In genomic region chr1:19251305-19252196, GRCh38 we compare ENCODE assay signal across 1 cellular context.
TF ChIP-seq lines count a peak whose summit lies in the region.

Gene EMC1 (minus strand): TSS chr1:19251524. CDS start chr1:19251509, 15 bp downstream.
Gene MRTO4 (plus strand): TSS chr1:19251805. CDS start chr1:19251836, 31 bp downstream.

TF ChIP-seq in HepG2, 621 proteins besides CTCF, POLR2A, EP300 and RAD21 (continued from another document and continues in another):
- TF ChIP-seq LRRFIP1 (CRISPR knock-in tag; conservative IDR thresholded peaks at IDR 0.05) (no peak), JUNB (CRISPR knock-in tag; IDR thresholded peaks at IDR 0.05; ENCODE audit: borderline replicate concordance) (no peak), ADNP (CRISPR knock-in tag; IDR thresholded peaks at IDR 0.05) (no peak), TBL1XR1 (IDR thresholded peaks at IDR 0.05; ENCODE audit: borderline replicate concordance, low read length, partially characterized antibody) (no peak), ZNF839 (CRISPR knock-in tag; IDR thresholded peaks at IDR 0.05; ENCODE audit: borderline replicate concordance) (no peak), TBX2 (CRISPR knock-in tag; IDR thresholded peaks at IDR 0.05; ENCODE audit: borderline replicate concordance) (peak; percentile 66; the same call in 1 of the 2 replicates), KLF9 (CRISPR knock-in tag; IDR thresholded peaks at IDR 0.05; ENCODE audit: low read depth) (no peak), IRF1 (CRISPR knock-in tag; IDR thresholded peaks at IDR 0.05; ENCODE audit: low read depth) (0 out of 2 replicates have a peak, but pooled peaks have one; percentile 37), CENPX (CRISPR knock-in tag; IDR thresholded peaks at IDR 0.05) (no peak), SIX1 (CRISPR knock-in tag; IDR thresholded peaks at IDR 0.05; ENCODE audit: borderline replicate concordance) (no peak), GABPA (IDR thresholded peaks at IDR 0.05; ENCODE audit: low read depth, low read length) (peak; percentile 55), GABPA (CRISPR knock-in tag; IDR thresholded peaks at IDR 0.05; ENCODE audit: low read depth) (peak; percentile 81), GZF1 (CRISPR knock-in tag; IDR thresholded peaks at IDR 0.05) (no peak), NFATC3 (CRISPR knock-in tag; IDR thresholded peaks at IDR 0.05) (peak; percentile 97; the same call in 1 of the 2 replicates), ZNF451 (CRISPR knock-in tag; IDR thresholded peaks at IDR 0.05) (peak; percentile 70; the same call in 1 of the 2 replicates), ZNF501 (CRISPR knock-in tag; IDR thresholded peaks at IDR 0.05) (peak; percentile 93), ZNF607 (CRISPR knock-in tag; IDR thresholded peaks at IDR 0.05; ENCODE audit: borderline replicate concordance) (peak; percentile 74), SETDB1 (CRISPR knock-in tag; IDR thresholded peaks at IDR 0.05; ENCODE audit: borderline replicate concordance) (no peak), CREM (IDR thresholded peaks at IDR 0.05) (peak; percentile 65; the same call in 1 of the 2 replicates), CREM (CRISPR knock-in tag; IDR thresholded peaks at IDR 0.05) (no peak; the same call in 1 of the 2 replicates), MBNL3 (CRISPR knock-in tag; conservative IDR thresholded peaks at IDR 0.05) (0 out of 2 replicates have a peak, but pooled peaks have one; percentile 60), ZNF670 (CRISPR knock-in tag; IDR thresholded peaks at IDR 0.05; ENCODE audit: borderline replicate concordance) (peak; percentile 98), MLLT10 (CRISPR knock-in tag; IDR thresholded peaks at IDR 0.05) (no peak), ZNF567 (CRISPR knock-in tag; IDR thresholded peaks at IDR 0.05; ENCODE audit: borderline replicate concordance) (0 out of 2 replicates have a peak, but pooled peaks have one; percentile 23), NFE2 (CRISPR knock-in tag; IDR thresholded peaks at IDR 0.05) (no peak), ZNF160 (CRISPR knock-in tag; IDR thresholded peaks at IDR 0.05) (no peak), ZNF260 (CRISPR knock-in tag; IDR thresholded peaks at IDR 0.05; ENCODE audit: borderline replicate concordance, low read depth) (no peak), SSRP1 (CRISPR knock-in tag; IDR thresholded peaks at IDR 0.05) (no peak), ZNF17 (CRISPR knock-in tag; IDR thresholded peaks at IDR 0.05) (no peak), FOXA3 (CRISPR knock-in tag; IDR thresholded peaks at IDR 0.05) (peak; percentile 40; the same call in 1 of the 2 replicates), ETV6 (CRISPR knock-in tag; conservative IDR thresholded peaks at IDR 0.05) (no peak; the same call in 1 of the 2 replicates), RELA (CRISPR knock-in tag; IDR thresholded peaks at IDR 0.05) (no peak), SOX13 (IDR thresholded peaks at IDR 0.05) (no peak), SOX13 (CRISPR knock-in tag; conservative IDR thresholded peaks at IDR 0.05 in 1 of 2, IDR thresholded peaks at IDR 0.05 in 1 of 2) (no peak; a peak in 1 of 4 replicates), AFF4 (CRISPR knock-in tag; IDR thresholded peaks at IDR 0.05) (0 out of 2 replicates have a peak, but pooled peaks have one; percentile 41), AKAP8 (CRISPR knock-in tag; IDR thresholded peaks at IDR 0.05) (peak; percentile 27; the same call in 1 of the 2 replicates), ZNF784 (CRISPR knock-in tag; IDR thresholded peaks at IDR 0.05; ENCODE audit: borderline replicate concordance) (peak; percentile 90), BORCS8-MEF2B (CRISPR knock-in tag; IDR thresholded peaks at IDR 0.05) (peak; percentile 94; the same call in 1 of the 2 replicates), SIX4 (CRISPR knock-in tag; IDR thresholded peaks at IDR 0.05) (no peak), ZNF589 (CRISPR knock-in tag; conservative IDR thresholded peaks at IDR 0.05) (peak; percentile 95), TIGD3 (CRISPR knock-in tag; IDR thresholded peaks at IDR 0.05; ENCODE audit: borderline replicate concordance) (peak; percentile 80; the same call in 1 of the 2 replicates), TMF1 (CRISPR knock-in tag; IDR thresholded peaks at IDR 0.05; ENCODE audit: low read depth) (peak; percentile 88)
- TF ChIP-seq, protein P1, sequence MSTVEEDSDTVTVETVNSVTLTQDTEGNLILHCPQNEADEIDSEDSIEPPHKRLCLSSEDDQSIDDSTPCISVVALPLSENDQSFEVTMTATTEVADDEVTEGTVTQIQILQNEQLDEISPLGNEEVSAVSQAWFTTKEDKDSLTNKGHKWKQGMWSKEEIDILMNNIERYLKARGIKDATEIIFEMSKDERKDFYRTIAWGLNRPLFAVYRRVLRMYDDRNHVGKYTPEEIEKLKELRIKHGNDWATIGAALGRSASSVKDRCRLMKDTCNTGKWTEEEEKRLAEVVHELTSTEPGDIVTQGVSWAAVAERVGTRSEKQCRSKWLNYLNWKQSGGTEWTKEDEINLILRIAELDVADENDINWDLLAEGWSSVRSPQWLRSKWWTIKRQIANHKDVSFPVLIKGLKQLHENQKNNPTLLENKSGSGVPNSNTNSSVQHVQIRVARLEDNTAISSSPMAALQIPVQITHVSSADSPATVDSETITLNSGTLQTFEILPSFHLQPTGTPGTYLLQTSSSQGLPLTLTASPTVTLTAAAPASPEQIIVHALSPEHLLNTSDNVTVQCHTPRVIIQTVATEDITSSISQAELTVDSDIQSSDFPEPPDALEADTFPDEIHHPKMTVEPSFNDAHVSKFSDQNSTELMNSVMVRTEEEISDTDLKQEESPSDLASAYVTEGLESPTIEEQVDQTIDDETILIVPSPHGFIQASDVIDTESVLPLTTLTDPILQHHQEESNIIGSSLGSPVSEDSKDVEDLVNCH (CRISPR knock-in tag; IDR thresholded peaks at IDR 0.05) = no peak
- TF ChIP-seq, protein P2, sequence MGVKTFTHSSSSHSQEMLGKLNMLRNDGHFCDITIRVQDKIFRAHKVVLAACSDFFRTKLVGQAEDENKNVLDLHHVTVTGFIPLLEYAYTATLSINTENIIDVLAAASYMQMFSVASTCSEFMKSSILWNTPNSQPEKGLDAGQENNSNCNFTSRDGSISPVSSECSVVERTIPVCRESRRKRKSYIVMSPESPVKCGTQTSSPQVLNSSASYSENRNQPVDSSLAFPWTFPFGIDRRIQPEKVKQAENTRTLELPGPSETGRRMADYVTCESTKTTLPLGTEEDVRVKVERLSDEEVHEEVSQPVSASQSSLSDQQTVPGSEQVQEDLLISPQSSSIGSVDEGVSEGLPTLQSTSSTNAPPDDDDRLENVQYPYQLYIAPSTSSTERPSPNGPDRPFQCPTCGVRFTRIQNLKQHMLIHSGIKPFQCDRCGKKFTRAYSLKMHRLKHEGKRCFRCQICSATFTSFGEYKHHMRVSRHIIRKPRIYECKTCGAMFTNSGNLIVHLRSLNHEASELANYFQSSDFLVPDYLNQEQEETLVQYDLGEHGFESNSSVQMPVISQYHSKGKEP (CRISPR knock-in tag; IDR thresholded peaks at IDR 0.05) = peak; percentile 22; the same call in 1 of the 2 replicates
- TF ChIP-seq, protein P3, sequence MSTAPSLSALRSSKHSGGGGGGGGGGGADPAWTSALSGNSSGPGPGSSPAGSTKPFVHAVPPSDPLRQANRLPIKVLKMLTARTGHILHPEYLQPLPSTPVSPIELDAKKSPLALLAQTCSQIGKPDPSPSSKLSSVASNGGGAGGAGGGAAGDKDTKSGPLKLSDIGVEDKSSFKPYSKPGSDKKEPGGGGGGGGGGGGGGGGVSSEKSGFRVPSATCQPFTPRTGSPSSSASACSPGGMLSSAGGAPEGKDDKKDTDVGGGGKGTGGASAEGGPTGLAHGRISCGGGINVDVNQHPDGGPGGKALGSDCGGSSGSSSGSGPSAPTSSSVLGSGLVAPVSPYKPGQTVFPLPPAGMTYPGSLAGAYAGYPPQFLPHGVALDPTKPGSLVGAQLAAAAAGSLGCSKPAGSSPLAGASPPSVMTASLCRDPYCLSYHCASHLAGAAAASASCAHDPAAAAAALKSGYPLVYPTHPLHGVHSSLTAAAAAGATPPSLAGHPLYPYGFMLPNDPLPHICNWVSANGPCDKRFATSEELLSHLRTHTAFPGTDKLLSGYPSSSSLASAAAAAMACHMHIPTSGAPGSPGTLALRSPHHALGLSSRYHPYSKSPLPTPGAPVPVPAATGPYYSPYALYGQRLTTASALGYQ (CRISPR knock-in tag; IDR thresholded peaks at IDR 0.05) = no peak
- TF ChIP-seq, protein P4, sequence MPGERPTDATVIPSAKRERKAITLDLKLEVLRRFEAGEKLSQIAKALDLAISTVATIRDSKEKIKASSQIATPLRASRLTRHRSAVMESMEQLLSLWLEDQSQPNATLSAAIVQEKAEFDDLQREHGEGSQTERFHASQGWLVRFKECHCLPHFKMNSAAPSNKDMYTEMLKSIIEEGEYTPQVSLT (CRISPR knock-in tag; IDR thresholded peaks at IDR 0.05; ENCODE audit: borderline replicate concordance, low read depth) = no peak
- TF ChIP-seq, protein P5, sequence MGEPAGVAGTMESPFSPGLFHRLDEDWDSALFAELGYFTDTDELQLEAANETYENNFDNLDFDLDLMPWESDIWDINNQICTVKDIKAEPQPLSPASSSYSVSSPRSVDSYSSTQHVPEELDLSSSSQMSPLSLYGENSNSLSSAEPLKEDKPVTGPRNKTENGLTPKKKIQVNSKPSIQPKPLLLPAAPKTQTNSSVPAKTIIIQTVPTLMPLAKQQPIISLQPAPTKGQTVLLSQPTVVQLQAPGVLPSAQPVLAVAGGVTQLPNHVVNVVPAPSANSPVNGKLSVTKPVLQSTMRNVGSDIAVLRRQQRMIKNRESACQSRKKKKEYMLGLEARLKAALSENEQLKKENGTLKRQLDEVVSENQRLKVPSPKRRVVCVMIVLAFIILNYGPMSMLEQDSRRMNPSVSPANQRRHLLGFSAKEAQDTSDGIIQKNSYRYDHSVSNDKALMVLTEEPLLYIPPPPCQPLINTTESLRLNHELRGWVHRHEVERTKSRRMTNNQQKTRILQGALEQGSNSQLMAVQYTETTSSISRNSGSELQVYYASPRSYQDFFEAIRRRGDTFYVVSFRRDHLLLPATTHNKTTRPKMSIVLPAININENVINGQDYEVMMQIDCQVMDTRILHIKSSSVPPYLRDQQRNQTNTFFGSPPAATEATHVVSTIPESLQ (CRISPR knock-in tag; conservative IDR thresholded peaks at IDR 0.05) = 0 out of 2 replicates have a peak, but pooled peaks have one; percentile 39
